Comparison of ENCODE assay signal across 27 cellular contexts in genomic region chr9:118510711-118511110, GRCh38.
"Had no signal": no experiment of that assay in that cellular context is flagged by ENCODE, and none has a peak within 500 bp of the region (broad histone marks: within the 10 kb centered on the region; RNA-seq: fewer than 3 reads in every experiment).

No MANE protein-coding gene starts in this region.

- H3K9me3 ChIP-seq: suprapubic skin, testis, thoracic aorta, thyroid gland, tibial artery, tibial nerve, transverse colon, upper lobe of left lung, uterus, vagina had no signal

- H3K4me3 ChIP-seq: stomach, suprapubic skin, testis, thoracic aorta, thyroid gland, tibial artery, tibial nerve, transverse colon, upper lobe of left lung, uterus, vagina had no signal

- H3K36me3 ChIP-seq: stomach, suprapubic skin, thoracic aorta, thyroid gland, tibial artery, tibial nerve, transverse colon, upper lobe of left lung, uterus, vagina had no signal

- DNase-seq: stimulated activated CD4-positive, alpha-beta T cell treated with anti-CD3 and anti-CD28 coated beads, Interleukin-2, amount 100 ng/mL, for 24 hours; stimulated activated CD4-positive, alpha-beta T cell treated with anti-CD3 and anti-CD28 coated beads, Interleukin-2, amount 100 ng/mL, for 48 hours; stimulated activated CD4-positive, alpha-beta T cell treated with anti-CD3 and anti-CD28 coated beads, Interleukin-4, amount 100 ng/mL, for 1 hour; stimulated activated CD4-positive, alpha-beta T cell treated with anti-CD3 and anti-CD28 coated beads, Interleukin-4, amount 100 ng/mL, for 24 hours; stimulated activated CD4-positive, alpha-beta T cell treated with anti-CD3 and anti-CD28 coated beads, Interleukin-4, amount 100 ng/mL, for 4 hours; stimulated activated CD8-positive, alpha-beta memory T cell treated with anti-CD3 and anti-CD28 coated beads, Interleukin-4, amount 100 ng/mL, for 48 hours; stimulated activated naive B cell treated with anti-CD40 and anti-IgM and Interleukin-4, amounts not matched to agents 10 μg/mL and 1 μg/mL and 100 μg/mL, for 72 hours; stimulated activated naive CD4-positive, alpha-beta T cell; stimulated activated naive CD4-positive, alpha-beta T cell treated with Interleukin-2 at 50 U/mL for 16 hours; stimulated activated naive CD8-positive, alpha-beta T cell treated with anti-CD3 and anti-CD28 coated beads, Interleukin-15, amount 100 ng/mL, for 72 hours; stimulated activated naive CD8-positive, alpha-beta T cell treated with anti-CD3 and anti-CD28 coated beads, Interleukin-15, Interleukin-2, amounts not matched to agents 100 U/mL and 50 U/mL, for 24 hours; stomach; substantia nigra; testis; thyroid gland; tibial artery; transverse colon; trophoblast cell; upper lobe of left lung; uterus had no signal

- FAIRE-seq: urothelium cell line had no signal

- ATAC-seq: stimulated activated effector memory CD8-positive, alpha-beta T cell treated with anti-CD3 and anti-CD28 coated beads, Interleukin-12 subunit alpha, Interleukin-12 subunit beta, amount 100 ng/mL, for 72 hours; stimulated activated memory B cell treated with anti-CD40 and anti-IgM and Interleukin-4, amounts not matched to agents 10 μg/mL and 1 μg/mL and 100 μg/mL, for 72 hours; stimulated activated naive B cell treated with anti-CD40 and anti-IgM and Interleukin-4, amounts not matched to agents 10 μg/mL and 1 μg/mL and 100 μg/mL, for 72 hours; stimulated activated naive CD8-positive, alpha-beta T cell treated with anti-CD3 and anti-CD28 coated beads, Interleukin-15, amount 100 ng/mL, for 72 hours; stimulated activated naive CD8-positive, alpha-beta T cell treated with anti-CD3 and anti-CD28 coated beads, Interleukin-15, Interleukin-2, amounts not matched to agents 100 U/mL and 50 U/mL, for 24 hours had no signal

- H3K27ac ChIP-seq: stomach, suprapubic skin, testis, thoracic aorta, thyroid gland, tibial artery, tibial nerve, transverse colon, upper lobe of left lung, uterus, vagina had no signal

- H3K4me1 ChIP-seq: stomach, suprapubic skin, testis, thyroid gland, tibial artery, tibial nerve, transverse colon, upper lobe of left lung, uterus, vagina had no signal

- H3K27me3 ChIP-seq: stomach, suprapubic skin, testis, thyroid gland, tibial artery, tibial nerve, transverse colon, upper lobe of left lung, uterus, vagina had no signal
